In the genomic region with DNA sequence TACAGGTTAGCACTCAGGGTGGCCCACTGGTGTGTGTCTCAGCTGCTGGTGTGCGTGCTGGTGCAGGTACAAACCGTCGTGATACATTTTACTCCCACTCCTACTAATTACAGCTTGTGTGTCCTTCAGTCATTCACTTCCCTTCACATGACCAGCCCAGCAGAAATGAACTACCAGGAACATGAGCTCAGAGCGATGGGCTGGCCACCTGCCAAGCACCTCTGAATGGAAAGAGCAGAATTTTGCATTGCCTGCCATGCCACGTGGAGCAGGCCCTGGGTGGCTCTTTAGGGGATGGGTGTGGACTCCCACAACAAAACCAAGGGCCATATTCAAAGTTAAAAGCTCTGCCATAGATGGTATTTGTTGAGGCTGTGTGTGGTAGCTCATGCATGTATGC, we compare ENCODE assay signal across 9 cellular contexts. TPM values are rescaled to one million over a fixed set of nuclear protein-coding genes. Genes with fewer than 3 reads are reported as not detected.
DNase-seq lines count a peak whose midpoint lies in the region; ATAC-seq and TF ChIP-seq lines count a peak whose summit lies in the region.
"Had no signal": no experiment of that assay in that cellular context is flagged by ENCODE, and none has a peak within 500 bp of the region (broad histone marks: within the 10 kb centered on the region; RNA-seq: fewer than 3 reads in every experiment).

No MANE protein-coding gene starts in this region.

- no peak for ATAC-seq in HG03095 (IDR thresholded peaks at IDR 0.05; ENCODE audit: unreplicated experiment)
- ATAC-seq: GM12878 had no signal

- no peak for TF ChIP-seq CTCF in epithelial cell of proximal tubule (conservative IDR thresholded peaks at IDR 0.05; ENCODE audit: low read depth, low read length)

- H3K4me3 ChIP-seq in epithelial cell of proximal tubule (ENCODE audit: low read depth, low read length) = no peak overlapping the region
- H3K4me3 ChIP-seq: GM12878 had no signal

- intact Hi-C loops in posterior vena cava (cut with DNase I) = no loop called here

- DNase-seq in HK-2 (ENCODE audit: unreplicated experiment) (peak; percentile 24), NCI-H446 treated with DMSO at 0.1 percent for 48 hours (lab: John Stamatoyannopoulos, UW) (peak; percentile 5), epithelial cell of proximal tubule (ENCODE audit: low read depth) (peak; percentile 45), posterior vena cava (ENCODE audit: low spot score) (peak; percentile 92), GM19238 (ENCODE audit: insufficient read length, low spot score) (no peak), NCI-H1930 (lab: John Stamatoyannopoulos, UW) (no peak), D341Med (ENCODE audit: low spot score) (no peak)

RNA-seq across cellular contexts. Expression of gene PGM2, which starts 58.9 kb away (rescaled TPM):
- total RNA-seq in epithelial cell of proximal tubule (27.4 and 36.5 TPM in 2 replicates), posterior vena cava (10 to 100 TPM; 20.3 to 24.2 TPM)

Comparison
In these comparisons a context has a peak if more than half of its experiments do, and no peak if none do; other contexts are left out.
1. DNase-seq: peak in HK-2 (single experiment), NCI-H446 treated with DMSO at 0.1 percent for 48 hours (single experiment), epithelial cell of proximal tubule (single experiment) and posterior vena cava (single experiment); none in GM19238 (single experiment), NCI-H1930 (0 of 2) and D341Med (single experiment).